In the genomic region with DNA sequence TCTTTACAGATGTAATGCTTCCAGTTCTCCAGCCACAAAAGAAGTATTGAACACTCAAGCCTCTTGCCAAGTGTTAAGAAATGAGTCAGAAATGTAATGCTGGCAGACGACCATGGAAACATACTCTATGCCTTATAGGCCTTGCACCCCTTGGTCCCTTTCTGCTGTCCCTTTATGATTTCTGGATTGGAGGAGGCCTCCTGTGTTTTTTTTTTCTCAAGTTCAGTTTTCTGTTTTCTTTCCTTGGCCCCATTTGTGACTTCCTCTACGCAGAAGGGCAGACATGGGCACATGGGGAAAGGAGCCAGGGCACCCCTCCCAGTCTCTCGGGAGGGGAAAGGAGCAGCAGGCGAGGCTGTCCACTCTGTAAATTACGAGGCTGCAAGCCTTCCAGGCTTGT, we compare ENCODE assay signal across 17 cellular contexts. TPM values are rescaled to one million over a fixed set of nuclear protein-coding genes. Genes with fewer than 3 reads are reported as not detected.
A peak's percentile ranks its signal among the peaks of the same experiment; 100 is the strongest.
DNase-seq lines count a peak whose midpoint lies in the region; ATAC-seq and TF ChIP-seq lines count a peak whose summit lies in the region.
"Had no signal": no experiment of that assay in that cellular context is flagged by ENCODE, and none has a peak within 500 bp of the region (broad histone marks: within the 10 kb centered on the region; RNA-seq: fewer than 3 reads in every experiment).

No MANE protein-coding gene starts in this region.

- no peak overlapping the region for H3K9ac ChIP-seq in SK-N-SH

- peak; percentile 72 to 88 for ATAC-seq in right cardiac atrium
- ATAC-seq: SK-N-SH treated with all-trans-retinoic acid at 6 μM for 48 hours had no signal

- DNase-seq in dedifferentiated amniotic fluid mesenchymal stem cell (ENCODE audit: extremely low spot score) (peak; percentile 45), right cardiac atrium (peak; percentile 62 to 79 (median 77)), tibial artery (peak; percentile 68 to 92), NCI-H2029 treated with DMSO at 0.1 percent for 48 hours (lab: John Stamatoyannopoulos, UW) (no peak), SK-N-SH (no peak), NCI-H1930 (lab: John Stamatoyannopoulos, UW) (no peak)
- DNase-seq: activated CD4-positive, alpha-beta T cell treated with anti-CD3 and anti-CD28 coated beads, Interleukin-2, amount 50 U/mL, for 48 hours; DND-41; dorsolateral prefrontal cortex; NCI-H1417; NCI-H446; stimulated activated naive CD4-positive, alpha-beta T cell treated with Interleukin-2 at 50 U/mL for 16 hours had no signal

- H3K79me2 ChIP-seq in SK-N-SH (ENCODE audit: insufficient read depth), result no peaks in the 10 kb centered on the region

- no peak overlapping the region for H3K4me3 ChIP-seq in right cardiac atrium (ENCODE audit: low read length)
- no peak overlapping the region for H3K4me3 ChIP-seq in tibial artery
- no peak overlapping the region for H3K4me3 ChIP-seq in SK-N-SH (ENCODE audit: low read depth in 2 of 2, low read length in 1 of 2)
- H3K4me3 ChIP-seq: smooth muscle cell had no signal

- H3K4me2 ChIP-seq in SK-N-SH, result no peak overlapping the region
- H3K4me2 ChIP-seq: smooth muscle cell had no signal

- no peaks in the 10 kb centered on the region for H3K9me2 ChIP-seq in SK-N-SH

- WGBS in right cardiac atrium, result 48% methylated on average over 5 of the region's 5 CpGs
- 51% methylated on average over 5 of the region's 5 CpGs for WGBS in SK-N-SH (ENCODE audit: low lambda C conversion rate)

- POLR2A ChIA-PET in SK-N-SH (lab: Yijun Ruan, JAX), result no interaction called here

- no peak overlapping the region for H2AFZ ChIP-seq in SK-N-SH (ENCODE audit: low read depth)

- intact Hi-C loops in right cardiac atrium (cut with DNase I), result no loop called here
- intact Hi-C loops in tibial artery (cut with DNase I; ENCODE audit: low total_unique reads), result no loop called here

- no peak for TF ChIP-seq RAD21 in Ishikawa (IDR thresholded peaks at IDR 0.05; ENCODE audit: low read depth)
- no peak for TF ChIP-seq RAD21 in SK-N-SH (IDR thresholded peaks at IDR 0.05; ENCODE audit: low read length)

- TF ChIP-seq EP300 in Ishikawa (IDR thresholded peaks at IDR 0.05; ENCODE audit: borderline replicate concordance) (peak; percentile 40; the same call in 1 of the 2 replicates), SK-N-SH (IDR thresholded peaks at IDR 0.05; ENCODE audit: borderline replicate concordance in 1 of 2, low read depth in 1 of 2, low read length in 1 of 2) (no peak)

- TF ChIP-seq CTCF in tibial artery (IDR thresholded peaks at IDR 0.05) (no peak), SK-N-SH (IDR thresholded peaks at IDR 0.05) (no peak)

- no peaks in the 10 kb centered on the region for H3F3A ChIP-seq in SK-N-SH (replicated peaks; ENCODE audit: insufficient read depth)

- H3K27ac ChIP-seq in right cardiac atrium (ENCODE audit: low read length) (no peak overlapping the region), tibial artery (peak overlapping the region; percentile 54 to 67), SK-N-SH (ENCODE audit: low read depth in 2 of 2, low read length in 1 of 2) (no peak overlapping the region)
- H3K27ac ChIP-seq: C4-2B, neutrophil had no signal

- H3K27me3 ChIP-seq in right cardiac atrium (ENCODE audit: control insufficient read depth, insufficient read depth) (no peaks in the 10 kb centered on the region), tibial artery (no peaks in the 10 kb centered on the region), SK-N-SH (ENCODE audit: insufficient read depth) (no peaks in the 10 kb centered on the region)
- H3K27me3 ChIP-seq: dorsolateral prefrontal cortex, neutrophil had no signal

- H3K36me3 ChIP-seq in tibial artery (no peaks in the 10 kb centered on the region), SK-N-SH (replicated peaks in 1 of 2; ENCODE audit: control insufficient read depth in 1 of 2, insufficient read depth in 2 of 2, low read length in 1 of 2) (no peaks in the 10 kb centered on the region)
- H3K36me3 ChIP-seq: neutrophil had no signal

- no peaks in the 10 kb centered on the region for H3K4me1 ChIP-seq in right cardiac atrium (ENCODE audit: control insufficient read depth, insufficient read depth, low read length)
- H3K4me1 ChIP-seq in tibial artery, result peaks cover 0 to 39% (median 19%) of the 10 kb centered on the region in 4 donors
- no peaks in the 10 kb centered on the region for H3K4me1 ChIP-seq in SK-N-SH (ENCODE audit: control insufficient read depth in 1 of 2, insufficient read depth in 2 of 2, low read depth in 1 of 2, low read length in 1 of 2)

- H3K9me3 ChIP-seq in right cardiac atrium (ENCODE audit: control insufficient read depth, low read length) (no peaks in the 10 kb centered on the region), tibial artery (no peaks in the 10 kb centered on the region), SK-N-SH (no peaks in the 10 kb centered on the region)
- H3K9me3 ChIP-seq: neutrophil had no signal

- H4K20me1 ChIP-seq in SK-N-SH (ENCODE audit: insufficient read depth), result no peaks in the 10 kb centered on the region

- CTCF ChIA-PET in SK-N-SH (lab: Yijun Ruan, JAX), result no interaction called here

TF ChIP-seq in Ishikawa, 13 proteins besides CTCF, POLR2A, EP300 and RAD21 (continues in another document):
- TF ChIP-seq TCF12 (IDR thresholded peaks at IDR 0.05; ENCODE audit: low read depth) (no peak), YY1 (IDR thresholded peaks at IDR 0.05; ENCODE audit: low read depth) (no peak), TEAD4 (IDR thresholded peaks at IDR 0.05) (no peak; the same call in 1 of the 2 replicates), FOXM1 (IDR thresholded peaks at IDR 0.05; ENCODE audit: borderline replicate concordance, low read depth) (0 out of 2 replicates have a peak, but pooled peaks have one; percentile 2), CREB1 (IDR thresholded peaks at IDR 0.05; ENCODE audit: low read depth) (no peak), NFIC (IDR thresholded peaks at IDR 0.05) (peak; percentile 57; the same call in 1 of the 2 replicates), EGR1 (IDR thresholded peaks at IDR 0.05) (no peak)

TF ChIP-seq in SK-N-SH, 30 proteins besides CTCF, POLR2A, EP300 and RAD21:
- TF ChIP-seq SMC3 (IDR thresholded peaks at IDR 0.05; ENCODE audit: low read depth, low read length), result no peak
- TF ChIP-seq, protein P1, sequence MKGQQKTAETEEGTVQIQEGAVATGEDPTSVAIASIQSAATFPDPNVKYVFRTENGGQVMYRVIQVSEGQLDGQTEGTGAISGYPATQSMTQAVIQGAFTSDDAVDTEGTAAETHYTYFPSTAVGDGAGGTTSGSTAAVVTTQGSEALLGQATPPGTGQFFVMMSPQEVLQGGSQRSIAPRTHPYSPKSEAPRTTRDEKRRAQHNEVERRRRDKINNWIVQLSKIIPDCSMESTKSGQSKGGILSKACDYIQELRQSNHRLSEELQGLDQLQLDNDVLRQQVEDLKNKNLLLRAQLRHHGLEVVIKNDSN (IDR thresholded peaks at IDR 0.05; ENCODE audit: borderline replicate concordance, low read depth), result no peak
- TF ChIP-seq NFIC (IDR thresholded peaks at IDR 0.05; ENCODE audit: borderline replicate concordance), result no peak
- TF ChIP-seq, protein P2, sequence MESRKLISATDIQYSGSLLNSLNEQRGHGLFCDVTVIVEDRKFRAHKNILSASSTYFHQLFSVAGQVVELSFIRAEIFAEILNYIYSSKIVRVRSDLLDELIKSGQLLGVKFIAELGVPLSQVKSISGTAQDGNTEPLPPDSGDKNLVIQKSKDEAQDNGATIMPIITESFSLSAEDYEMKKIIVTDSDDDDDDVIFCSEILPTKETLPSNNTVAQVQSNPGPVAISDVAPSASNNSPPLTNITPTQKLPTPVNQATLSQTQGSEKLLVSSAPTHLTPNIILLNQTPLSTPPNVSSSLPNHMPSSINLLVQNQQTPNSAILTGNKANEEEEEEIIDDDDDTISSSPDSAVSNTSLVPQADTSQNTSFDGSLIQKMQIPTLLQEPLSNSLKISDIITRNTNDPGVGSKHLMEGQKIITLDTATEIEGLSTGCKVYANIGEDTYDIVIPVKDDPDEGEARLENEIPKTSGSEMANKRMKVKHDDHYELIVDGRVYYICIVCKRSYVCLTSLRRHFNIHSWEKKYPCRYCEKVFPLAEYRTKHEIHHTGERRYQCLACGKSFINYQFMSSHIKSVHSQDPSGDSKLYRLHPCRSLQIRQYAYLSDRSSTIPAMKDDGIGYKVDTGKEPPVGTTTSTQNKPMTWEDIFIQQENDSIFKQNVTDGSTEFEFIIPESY (IDR thresholded peaks at IDR 0.05; ENCODE audit: borderline replicate concordance, low read depth), result no peak
- no peak for TF ChIP-seq YY1 (IDR thresholded peaks at IDR 0.05; ENCODE audit: low read depth)
- no peak for TF ChIP-seq EZH2phosphoT487 (IDR thresholded peaks at IDR 0.05; ENCODE audit: borderline replicate concordance, low read depth)
- TF ChIP-seq, protein P3, sequence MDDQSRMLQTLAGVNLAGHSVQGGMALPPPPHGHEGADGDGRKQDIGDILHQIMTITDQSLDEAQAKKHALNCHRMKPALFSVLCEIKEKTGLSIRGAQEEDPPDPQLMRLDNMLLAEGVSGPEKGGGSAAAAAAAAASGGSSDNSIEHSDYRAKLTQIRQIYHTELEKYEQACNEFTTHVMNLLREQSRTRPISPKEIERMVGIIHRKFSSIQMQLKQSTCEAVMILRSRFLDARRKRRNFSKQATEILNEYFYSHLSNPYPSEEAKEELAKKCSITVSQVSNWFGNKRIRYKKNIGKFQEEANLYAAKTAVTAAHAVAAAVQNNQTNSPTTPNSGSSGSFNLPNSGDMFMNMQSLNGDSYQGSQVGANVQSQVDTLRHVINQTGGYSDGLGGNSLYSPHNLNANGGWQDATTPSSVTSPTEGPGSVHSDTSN (IDR thresholded peaks at IDR 0.05), result no peak
- no peak for TF ChIP-seq MXI1 (IDR thresholded peaks at IDR 0.05; ENCODE audit: low read depth, low read length)
- TF ChIP-seq FOXJ3 (CRISPR knock-in tag; IDR thresholded peaks at IDR 0.05), result no peak
- no peak for TF ChIP-seq ELF1 (IDR thresholded peaks at IDR 0.05)
- TF ChIP-seq TAF1 (IDR thresholded peaks at IDR 0.05; ENCODE audit: borderline replicate concordance, low read depth, low read length), result no peak
- TF ChIP-seq GATA2 (CRISPR knock-in tag; IDR thresholded peaks at IDR 0.05), result no peak

RNA-seq across cellular contexts. Expression of a gene that starts 53.4 kb away (rescaled TPM):
- total RNA-seq in right cardiac atrium, result 10 to 100 TPM; 12.0 to 14.0 (median 12.8) TPM
- polyA plus RNA-seq in right cardiac atrium (3.8 TPM), SK-N-SH (2012; rRNA removed) (4.3 and 4.6 TPM in 2 replicates)
- polyA plus RNA-seq in SK-N-SH (2012; cell fraction: cytosol; rRNA removed), result 3.4 and 3.9 TPM in 2 replicates
- 3.2 and 4.2 TPM in 2 replicates for polyA plus RNA-seq in SK-N-SH (2012; cell fraction: nucleus; rRNA removed)

Comparison
In these comparisons a context has a peak if more than half of its experiments do, and no peak if none do; other contexts are left out.
1. DNase-seq: peak in dedifferentiated amniotic fluid mesenchymal stem cell (single experiment), right cardiac atrium (3 of 3) and tibial artery (2 of 2); none in NCI-H2029 treated with DMSO at 0.1 percent for 48 hours (single experiment), SK-N-SH (single experiment) and NCI-H1930 (0 of 2).
2. H3K27ac ChIP-seq: peak in tibial artery (2 of 2); none in right cardiac atrium (single experiment) and SK-N-SH (0 of 2).